1 cellular context compared by ENCODE assay signal in genomic region chr17:50029185-50029584, GRCh38.
TF ChIP-seq lines count a peak whose summit lies in the region.

No MANE protein-coding gene starts in this region.

TF ChIP-seq in H1, 55 proteins besides CTCF, POLR2A, EP300 and RAD21:
- TF ChIP-seq CHD2 (IDR thresholded peaks at IDR 0.05; ENCODE audit: low read length): no peak
- no peak for TF ChIP-seq TBP (IDR thresholded peaks at IDR 0.05; ENCODE audit: low read depth, low read length)
- TF ChIP-seq SIRT6 (IDR thresholded peaks at IDR 0.05; ENCODE audit: low read length): no peak
- TF ChIP-seq KDM4A (IDR thresholded peaks at IDR 0.05; ENCODE audit: low read depth, low read length, severe bottlenecking): no peak
- TF ChIP-seq EGR1 (IDR thresholded peaks at IDR 0.05; ENCODE audit: borderline replicate concordance, low read depth, low read length): no peak
- no peak for TF ChIP-seq MAX (IDR thresholded peaks at IDR 0.05)
- no peak for TF ChIP-seq CBX5 (IDR thresholded peaks at IDR 0.05; ENCODE audit: low read depth, low read length)
- no peak for TF ChIP-seq NANOG (IDR thresholded peaks at IDR 0.05; ENCODE audit: insufficient read depth, low read depth, low read length, poor library complexity, severe bottlenecking)
- no peak for TF ChIP-seq CBX8 (IDR thresholded peaks at IDR 0.05; ENCODE audit: borderline replicate concordance, low read depth, low read length)
- TF ChIP-seq JUN (IDR thresholded peaks at IDR 0.05; ENCODE audit: low read depth, low read length): no peak
- no peak for TF ChIP-seq CTBP2 (IDR thresholded peaks at IDR 0.05; ENCODE audit: borderline replicate concordance, insufficient read depth, insufficient read length, low read length)
- no peak for TF ChIP-seq FOSL1 (IDR thresholded peaks at IDR 0.05; ENCODE audit: insufficient read depth, low read depth, low read length)
- no peak for TF ChIP-seq E2F6 (IDR thresholded peaks at IDR 0.05)
- no peak for TF ChIP-seq CREB1 (IDR thresholded peaks at IDR 0.05)
- no peak for TF ChIP-seq RFX5 (IDR thresholded peaks at IDR 0.05; ENCODE audit: borderline replicate concordance, low read depth, low read length)
- TF ChIP-seq GABPA (IDR thresholded peaks at IDR 0.05; ENCODE audit: borderline replicate concordance, insufficient read depth, low read length): no peak
- no peak for TF ChIP-seq BRCA1 (IDR thresholded peaks at IDR 0.05; ENCODE audit: low read depth, low read length)
- no peak for TF ChIP-seq SAP30 (IDR thresholded peaks at IDR 0.05; ENCODE audit: insufficient read depth, insufficient replicate concordance, low read length)
